In the genomic region with DNA sequence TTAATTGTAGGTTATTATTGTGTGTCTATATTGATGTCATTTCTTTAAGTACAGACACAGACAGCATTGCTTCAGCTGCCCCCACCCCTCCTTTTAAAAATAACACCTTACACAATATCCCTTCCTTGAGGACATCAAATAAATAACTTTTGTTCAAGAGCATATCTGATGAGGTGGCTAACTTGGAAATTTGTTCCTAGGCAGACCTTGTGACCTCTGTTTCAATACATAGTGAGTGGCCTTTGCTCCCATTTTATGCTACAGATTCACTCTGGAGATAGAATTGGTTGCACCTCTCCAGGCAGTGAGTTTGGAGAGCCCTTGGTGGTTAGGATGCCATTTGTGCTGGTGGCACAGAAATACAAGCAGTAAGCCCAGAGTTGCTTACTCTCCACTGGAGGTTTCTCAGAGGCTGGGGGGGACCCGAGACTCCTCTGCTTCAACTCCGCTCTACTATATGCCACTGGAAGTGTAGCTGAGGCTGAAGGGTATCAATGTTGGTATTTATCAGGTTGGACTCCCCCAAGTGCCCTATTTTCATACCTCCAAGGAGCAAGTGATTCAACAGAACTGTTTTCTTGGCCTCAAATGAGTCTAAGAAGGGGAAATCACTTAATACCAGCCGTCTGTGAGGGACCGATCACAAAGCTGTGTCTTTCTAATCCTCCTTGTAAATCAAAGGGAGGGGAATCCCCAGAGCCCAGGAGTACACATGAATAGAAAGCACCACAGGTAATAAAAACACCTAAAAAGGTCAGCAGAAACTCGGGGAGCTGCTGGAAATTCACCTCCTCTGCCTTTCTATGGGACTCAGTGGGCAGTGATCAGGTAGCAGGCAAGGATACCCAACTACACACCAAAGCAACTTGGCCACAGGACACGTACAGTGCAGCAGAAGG, we compare ENCODE assay signal across 10 cellular contexts.
DNase-seq lines count a peak whose midpoint lies in the region; ATAC-seq and TF ChIP-seq lines count a peak whose summit lies in the region.
"Had no signal": no experiment of that assay in that cellular context is flagged by ENCODE, and none has a peak within 500 bp of the region (broad histone marks: within the 10 kb centered on the region; RNA-seq: fewer than 3 reads in every experiment).

No MANE protein-coding gene starts in this region.

- H2AFZ ChIP-seq in OCI-LY7 (ENCODE audit: low read length) = no peak overlapping the region; the same call in 1 of the 2 replicates

- H3K9me2 ChIP-seq in OCI-LY7 (ENCODE audit: insufficient read depth, low read length) = no peaks in the 10 kb centered on the region

- H3K27me3 ChIP-seq in effector memory CD4-positive, alpha-beta T cell (replicated peaks; ENCODE audit: control insufficient read depth, insufficient read depth, low read length, poor library complexity, severe bottlenecking) = no peaks in the 10 kb centered on the region
- H3K27me3 ChIP-seq: vagina had no signal

- H3K4me3 Mint-ChIP-seq in osteocyte (ENCODE audit: unreplicated experiment) (no peak overlapping the region), HFFc6 (no peak overlapping the region)

- H3K4me1 ChIP-seq in OCI-LY7 (ENCODE audit: insufficient read depth, low read length, poor library complexity, severe bottlenecking) = peaks cover 98% of the 10 kb centered on the region
- H3K4me1 ChIP-seq in effector memory CD4-positive, alpha-beta T cell (ENCODE audit: control insufficient read depth, insufficient read depth, low read length, poor library complexity, severe bottlenecking) = peaks cover 50% of the 10 kb centered on the region

- H3K36me3 ChIP-seq in OCI-LY7 (ENCODE audit: insufficient read depth, low read length) = no peaks in the 10 kb centered on the region
- H3K36me3 ChIP-seq in effector memory CD4-positive, alpha-beta T cell (ENCODE audit: control insufficient read depth, insufficient read depth, low read length) = no peaks in the 10 kb centered on the region
- H3K36me3 ChIP-seq: vagina had no signal

- DNase-seq in DMS79 (lab: John Stamatoyannopoulos, UW) = peak; percentile 21
- DNase-seq in OCI-LY7 (ENCODE audit: low spot score) = peak; percentile 75
- peak; percentile 9 to 26 (median 22) for DNase-seq in effector memory CD4-positive, alpha-beta T cell
- DNase-seq in NOMO-1 treated with DMSO at 0.1 percent for 48 hours (lab: John Stamatoyannopoulos, UW; ENCODE audit: unreplicated experiment) = no peak
- DNase-seq in osteocyte (ENCODE audit: extremely low spot score, unreplicated experiment) = no peak
- no peak for DNase-seq in HFFc6
- DNase-seq: NCI-H526 had no signal

- BruUV-seq in OCI-LY7 (replicated peaks; lab: Mats Ljungman, UMichigan) = no TSS peak

- H3K9me3 ChIP-seq in OCI-LY7 (ENCODE audit: low read length) = no peaks in the 10 kb centered on the region
- H3K9me3 ChIP-seq in effector memory CD4-positive, alpha-beta T cell (ENCODE audit: control insufficient read depth, low read length) = no peaks in the 10 kb centered on the region
- H3K9me3 ChIP-seq: vagina had no signal

- H3K36me3 Mint-ChIP-seq in osteocyte (ENCODE audit: unreplicated experiment) (no peaks in the 10 kb centered on the region), HFFc6 (ENCODE audit: low read depth) (no peaks in the 10 kb centered on the region)

- H3K4me3 ChIP-seq in OCI-LY7 (ENCODE audit: low read depth, low read length, poor library complexity, severe bottlenecking) = peak overlapping the region; percentile 54
- H3K4me3 ChIP-seq in effector memory CD4-positive, alpha-beta T cell (ENCODE audit: insufficient read depth, low read depth, low read length, poor library complexity, severe bottlenecking) = no peak overlapping the region
- H3K4me3 ChIP-seq: vagina had no signal

- H3K9me3 Mint-ChIP-seq in osteocyte (ENCODE audit: unreplicated experiment) = no peaks in the 10 kb centered on the region
- H3K9me3 Mint-ChIP-seq in HFFc6 = no peaks in the 10 kb centered on the region

- H3K27me3 Mint-ChIP-seq in osteocyte (ENCODE audit: unreplicated experiment) (no peaks in the 10 kb centered on the region), HFFc6 (ENCODE audit: insufficient read depth) (no peaks in the 10 kb centered on the region; the same call in 1 of the 2 replicates)

- H3K27ac ChIP-seq in OCI-LY7 (ENCODE audit: low read depth, low read length, poor library complexity, severe bottlenecking) = peak overlapping the region; percentile 92
- peak overlapping the region; percentile 80 for H3K27ac ChIP-seq in effector memory CD4-positive, alpha-beta T cell (ENCODE audit: insufficient read depth, low read length, poor library complexity, severe bottlenecking)
- H3K27ac ChIP-seq: vagina had no signal

- H3K79me2 ChIP-seq in OCI-LY7 (ENCODE audit: insufficient read depth, low read depth, low read length) = peaks cover 7% of the 10 kb centered on the region; the same call in 1 of the 2 replicates

- H3K4me1 Mint-ChIP-seq in osteocyte (ENCODE audit: unreplicated experiment) (peaks cover 14% of the 10 kb centered on the region), HFFc6 (ENCODE audit: low read depth) (peaks cover 32% of the 10 kb centered on the region)

- intact Hi-C loops in OCI-LY7 (cut with micrococcal nuclease; ENCODE audit: unreplicated experiment) = loop anchor here (1.0 to 5.0 kb wide), 8 partner anchors 14 to 508 kb away; no protein-coding TSS in a partner anchor

- no peaks in the 10 kb centered on the region for H4K20me1 ChIP-seq in OCI-LY7 (ENCODE audit: insufficient read depth, low read length)

- POLR2A ChIA-PET in OCI-LY7 (lab: Charles Lee) = interaction anchor here (0.5 to 6.2 kb wide), 23 partner anchors 11 to 1613 kb away, joined by 3 to 58 read pairs (median 4); a partner anchor contains a TSS

- CTCF ChIA-PET in OCI-LY7 (lab: Charles Lee; ENCODE audit: unreplicated experiment) = interaction anchor here (0.6 to 1.9 kb wide), 4 partner anchors 12 to 403 kb away, joined by 3 to 8 read pairs (median 4); no protein-coding TSS in a partner anchor

- ATAC-seq in GM21576 (IDR thresholded peaks at IDR 0.05; ENCODE audit: unreplicated experiment) (peak; percentile 19), esophagus mucosa (no peak)

- no peak overlapping the region for H3K27ac Mint-ChIP-seq in osteocyte (ENCODE audit: unreplicated experiment)
- H3K27ac Mint-ChIP-seq in HFFc6 = no peak overlapping the region

- H3K4me2 ChIP-seq in OCI-LY7 (ENCODE audit: low read length) = peak overlapping the region; percentile 80

- TF ChIP-seq CTCF in OCI-LY7 (conservative IDR thresholded peaks at IDR 0.05; ENCODE audit: low read length) (no peak), osteocyte (IDR thresholded peaks at IDR 0.05) (no peak), HFFc6 (IDR thresholded peaks at IDR 0.05) (no peak)

Comparison
In these comparisons a context has a peak if more than half of its experiments do, and no peak if none do; other contexts are left out.
1. DNase-seq: peak in DMS79 (single experiment), OCI-LY7 (single experiment) and effector memory CD4-positive, alpha-beta T cell (3 of 3); none in NOMO-1 treated with DMSO at 0.1 percent for 48 hours (single experiment), osteocyte (single experiment) and HFFc6 (single experiment).